In the genomic region with DNA sequence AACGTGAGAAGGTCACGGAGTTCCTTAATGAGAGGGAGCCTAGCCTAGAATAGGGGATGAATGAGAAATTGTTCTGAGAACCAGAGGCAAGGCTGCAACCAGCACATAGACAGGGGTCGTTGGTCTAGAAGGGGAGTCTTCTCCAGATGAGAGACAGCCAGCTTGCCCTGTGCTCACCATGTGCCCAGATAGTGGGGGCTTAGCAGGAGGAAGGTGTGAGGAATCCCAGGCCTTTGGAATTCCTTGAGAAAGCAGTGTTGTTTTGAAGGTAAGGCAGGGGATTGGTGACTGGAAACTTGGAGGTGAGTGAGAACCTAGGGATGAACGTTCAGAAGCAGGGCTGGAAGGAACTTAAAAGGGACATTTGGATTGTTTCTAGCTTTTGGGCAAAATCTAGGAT, we compare ENCODE assay signal across 1 cellular context.
TF ChIP-seq lines count a peak whose summit lies in the region.

No MANE protein-coding gene starts in this region.

TF ChIP-seq in HCT116, 20 proteins besides CTCF, POLR2A, EP300 and RAD21 (continued from another document):
- TF ChIP-seq ATF3 (IDR thresholded peaks at IDR 0.05): no peak
- TF ChIP-seq ZNF274 (IDR thresholded peaks at IDR 0.05; ENCODE audit: low read depth, low read length): no peak
- TF ChIP-seq JUND (IDR thresholded peaks at IDR 0.05): no peak
- TF ChIP-seq SP1 (IDR thresholded peaks at IDR 0.05; ENCODE audit: low read depth): no peak
- TF ChIP-seq CEBPB (IDR thresholded peaks at IDR 0.05; ENCODE audit: low read depth): no peak
- no peak for TF ChIP-seq YY1 (IDR thresholded peaks at IDR 0.05; ENCODE audit: extremely low read depth, insufficient replicate concordance, low read depth, low read length)
- TF ChIP-seq TCF7L2 (IDR thresholded peaks at IDR 0.05; ENCODE audit: borderline replicate concordance, extremely low read depth, insufficient read depth, insufficient read length): no peak
- no peak for TF ChIP-seq SRF (IDR thresholded peaks at IDR 0.05; ENCODE audit: low read depth)
- TF ChIP-seq, protein P1, sequence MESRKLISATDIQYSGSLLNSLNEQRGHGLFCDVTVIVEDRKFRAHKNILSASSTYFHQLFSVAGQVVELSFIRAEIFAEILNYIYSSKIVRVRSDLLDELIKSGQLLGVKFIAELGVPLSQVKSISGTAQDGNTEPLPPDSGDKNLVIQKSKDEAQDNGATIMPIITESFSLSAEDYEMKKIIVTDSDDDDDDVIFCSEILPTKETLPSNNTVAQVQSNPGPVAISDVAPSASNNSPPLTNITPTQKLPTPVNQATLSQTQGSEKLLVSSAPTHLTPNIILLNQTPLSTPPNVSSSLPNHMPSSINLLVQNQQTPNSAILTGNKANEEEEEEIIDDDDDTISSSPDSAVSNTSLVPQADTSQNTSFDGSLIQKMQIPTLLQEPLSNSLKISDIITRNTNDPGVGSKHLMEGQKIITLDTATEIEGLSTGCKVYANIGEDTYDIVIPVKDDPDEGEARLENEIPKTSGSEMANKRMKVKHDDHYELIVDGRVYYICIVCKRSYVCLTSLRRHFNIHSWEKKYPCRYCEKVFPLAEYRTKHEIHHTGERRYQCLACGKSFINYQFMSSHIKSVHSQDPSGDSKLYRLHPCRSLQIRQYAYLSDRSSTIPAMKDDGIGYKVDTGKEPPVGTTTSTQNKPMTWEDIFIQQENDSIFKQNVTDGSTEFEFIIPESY (IDR thresholded peaks at IDR 0.05; ENCODE audit: extremely low read depth, insufficient replicate concordance, low read length): no peak
- TF ChIP-seq, protein P2, sequence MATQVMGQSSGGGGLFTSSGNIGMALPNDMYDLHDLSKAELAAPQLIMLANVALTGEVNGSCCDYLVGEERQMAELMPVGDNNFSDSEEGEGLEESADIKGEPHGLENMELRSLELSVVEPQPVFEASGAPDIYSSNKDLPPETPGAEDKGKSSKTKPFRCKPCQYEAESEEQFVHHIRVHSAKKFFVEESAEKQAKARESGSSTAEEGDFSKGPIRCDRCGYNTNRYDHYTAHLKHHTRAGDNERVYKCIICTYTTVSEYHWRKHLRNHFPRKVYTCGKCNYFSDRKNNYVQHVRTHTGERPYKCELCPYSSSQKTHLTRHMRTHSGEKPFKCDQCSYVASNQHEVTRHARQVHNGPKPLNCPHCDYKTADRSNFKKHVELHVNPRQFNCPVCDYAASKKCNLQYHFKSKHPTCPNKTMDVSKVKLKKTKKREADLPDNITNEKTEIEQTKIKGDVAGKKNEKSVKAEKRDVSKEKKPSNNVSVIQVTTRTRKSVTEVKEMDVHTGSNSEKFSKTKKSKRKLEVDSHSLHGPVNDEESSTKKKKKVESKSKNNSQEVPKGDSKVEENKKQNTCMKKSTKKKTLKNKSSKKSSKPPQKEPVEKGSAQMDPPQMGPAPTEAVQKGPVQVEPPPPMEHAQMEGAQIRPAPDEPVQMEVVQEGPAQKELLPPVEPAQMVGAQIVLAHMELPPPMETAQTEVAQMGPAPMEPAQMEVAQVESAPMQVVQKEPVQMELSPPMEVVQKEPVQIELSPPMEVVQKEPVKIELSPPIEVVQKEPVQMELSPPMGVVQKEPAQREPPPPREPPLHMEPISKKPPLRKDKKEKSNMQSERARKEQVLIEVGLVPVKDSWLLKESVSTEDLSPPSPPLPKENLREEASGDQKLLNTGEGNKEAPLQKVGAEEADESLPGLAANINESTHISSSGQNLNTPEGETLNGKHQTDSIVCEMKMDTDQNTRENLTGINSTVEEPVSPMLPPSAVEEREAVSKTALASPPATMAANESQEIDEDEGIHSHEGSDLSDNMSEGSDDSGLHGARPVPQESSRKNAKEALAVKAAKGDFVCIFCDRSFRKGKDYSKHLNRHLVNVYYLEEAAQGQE (IDR thresholded peaks at IDR 0.05; ENCODE audit: low read depth): no peak
- TF ChIP-seq CBX3 (IDR thresholded peaks at IDR 0.05; ENCODE audit: low read depth): no peak
- TF ChIP-seq EZH2 (IDR thresholded peaks at IDR 0.05): no peak
- no peak for TF ChIP-seq ZFX (IDR thresholded peaks at IDR 0.05)
